In the genomic region with DNA sequence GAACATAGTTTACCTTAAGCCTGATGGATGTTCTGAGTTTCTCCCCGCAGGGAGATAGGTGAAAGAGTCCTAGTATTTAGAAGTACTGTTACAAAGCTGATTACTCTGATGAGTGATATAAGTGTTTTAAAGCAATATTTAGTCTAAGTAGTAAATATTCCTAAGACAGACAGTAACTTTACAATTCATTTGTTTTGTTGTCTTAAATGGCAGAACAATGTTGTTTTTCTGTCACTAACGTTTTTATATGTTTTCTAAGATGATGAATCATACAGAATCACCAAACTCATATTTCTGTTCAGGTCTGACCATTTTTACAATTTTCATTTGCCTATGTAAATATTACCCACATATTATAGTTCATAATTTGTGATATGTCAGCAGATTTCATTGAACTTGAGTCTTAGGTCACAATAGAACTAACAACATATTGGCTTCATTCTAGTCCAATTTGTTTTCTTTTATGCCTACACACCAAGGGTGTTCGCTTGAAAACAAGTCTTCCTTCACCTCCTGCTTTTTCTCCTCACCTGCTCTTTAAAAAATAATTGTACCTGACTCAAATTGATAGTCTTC, we compare ENCODE assay signal across 24 cellular contexts. TPM values are rescaled to one million over a fixed set of nuclear protein-coding genes. Genes with fewer than 3 reads are reported as not detected.
DNase-seq lines count a peak whose midpoint lies in the region; ATAC-seq, FAIRE-seq and TF ChIP-seq lines count a peak whose summit lies in the region.
"Had no signal": no experiment of that assay in that cellular context is flagged by ENCODE, and none has a peak within 500 bp of the region (broad histone marks: within the 10 kb centered on the region; RNA-seq: fewer than 3 reads in every experiment).

No MANE protein-coding gene starts in this region.

- no TSS peak for BruUV-seq in HepG2 (replicated peaks; lab: Mats Ljungman, UMichigan)

- H3K9me3 ChIP-seq in HepG2 (ENCODE audit: low read length) (no peaks in the 10 kb centered on the region), right lobe of liver (no peaks in the 10 kb centered on the region), Karpas-422 (ENCODE audit: low read length) (no peaks in the 10 kb centered on the region)
- H3K9me3 ChIP-seq: adrenal gland, colonic mucosa, esophagus muscularis mucosa, thoracic aorta had no signal

- H3K27me3 ChIP-seq in HepG2 (ENCODE audit: control insufficient read depth in 1 of 2, insufficient read depth in 2 of 2, low read length in 2 of 2): no peaks in the 10 kb centered on the region
- no peaks in the 10 kb centered on the region for H3K27me3 ChIP-seq in right lobe of liver
- no peaks in the 10 kb centered on the region for H3K27me3 ChIP-seq in Karpas-422 (ENCODE audit: low read length)
- H3K27me3 ChIP-seq: adrenal gland, colonic mucosa, esophagus muscularis mucosa had no signal

- TF ChIP-seq CTCF in HepG2 (CRISPR knock-in tag; IDR thresholded peaks at IDR 0.05) (no peak), right lobe of liver (IDR thresholded peaks at IDR 0.05) (no peak), endothelial cell (IDR thresholded peaks at IDR 0.05; ENCODE audit: unreplicated experiment) (no peak), chondrocyte (IDR thresholded peaks at IDR 0.05) (no peak)

- H3K36me3 ChIP-seq in HepG2 (replicated peaks in 1 of 2; ENCODE audit: control insufficient read depth in 1 of 2, insufficient read depth in 2 of 2, low read length in 2 of 2) (no peaks in the 10 kb centered on the region), right lobe of liver (no peaks in the 10 kb centered on the region), Karpas-422 (ENCODE audit: insufficient read depth, low read length) (no peaks in the 10 kb centered on the region)
- H3K36me3 ChIP-seq: adrenal gland, colonic mucosa, esophagus muscularis mucosa, thoracic aorta had no signal

- no peaks in the 10 kb centered on the region for H3K9me3 Mint-ChIP-seq in endothelial cell (ENCODE audit: unreplicated experiment)
- H3K9me3 Mint-ChIP-seq in chondrocyte (ENCODE audit: low read depth): no peaks in the 10 kb centered on the region
- H3K9me3 Mint-ChIP-seq: CD8-positive, alpha-beta T cell; naive thymus-derived CD8-positive, alpha-beta T cell had no signal

- no peaks in the 10 kb centered on the region for H3K9me2 ChIP-seq in Karpas-422 (replicated peaks; ENCODE audit: insufficient read depth, low read length)

- TF ChIP-seq RAD21 in HepG2 (CRISPR knock-in tag; IDR thresholded peaks at IDR 0.05): no peak

- DNase-seq in HepG2 (ENCODE audit: low spot score): no peak
- no peak for DNase-seq in right lobe of liver
- DNase-seq in Karpas-422: no peak
- no peak for DNase-seq in endothelial cell (ENCODE audit: low spot score)
- DNase-seq in mesenteric fat pad (ENCODE audit: low spot score): no peak
- DNase-seq in chondrocyte (ENCODE audit: low spot score): no peak
- DNase-seq: activated CD4-positive, alpha-beta T cell treated with anti-CD3 and anti-CD28 coated beads for 1 hour; adrenal gland; CD8-positive, alpha-beta T cell; colonic mucosa; effector memory CD4-positive, alpha-beta T cell; foreskin melanocyte; GF-D8; Kasumi-1; MV-4-11; NCI-H2171; NCI-H524; stimulated activated CD4-positive, alpha-beta T cell treated with anti-CD3 and anti-CD28 coated beads, Interleukin-2, amount 100 ng/mL, for 48 hours; stimulated activated naive CD4-positive, alpha-beta T cell treated with Interleukin-2 at 50 U/mL for 16 hours had no signal

- H3K4me3 Mint-ChIP-seq in endothelial cell (ENCODE audit: unreplicated experiment) (no peak overlapping the region), chondrocyte (ENCODE audit: unreplicated experiment) (no peak overlapping the region)

- H4K20me1 ChIP-seq in HepG2 (ENCODE audit: insufficient read depth, low read length) (peaks cover 5% of the 10 kb centered on the region), Karpas-422 (ENCODE audit: insufficient read depth, low read depth, low read length) (peaks cover 17% of the 10 kb centered on the region)

- ATAC-seq in HepG2: no peak
- ATAC-seq in right lobe of liver: no peak
- no peak for ATAC-seq in HG02763 (IDR thresholded peaks at IDR 0.05; ENCODE audit: unreplicated experiment)

- H3K79me2 ChIP-seq in HepG2 (ENCODE audit: insufficient read depth, low read length) (peaks cover 97% of the 10 kb centered on the region), Karpas-422 (ENCODE audit: low read length) (peaks cover 100% of the 10 kb centered on the region)

- H3K27ac ChIP-seq in HepG2 (ENCODE audit: extremely low read length, insufficient read depth, low read length): no peak overlapping the region
- no peak overlapping the region for H3K27ac ChIP-seq in right lobe of liver
- H3K27ac ChIP-seq in Karpas-422 (ENCODE audit: low read length): no peak overlapping the region
- H3K27ac ChIP-seq: adrenal gland, colonic mucosa, esophagus muscularis mucosa, thoracic aorta had no signal

- TF ChIP-seq EP300 in HepG2 (IDR thresholded peaks at IDR 0.05; ENCODE audit: low read depth in 2 of 2, low read length in 2 of 2) (no peak), HepG2 (CRISPR knock-in tag; IDR thresholded peaks at IDR 0.05; ENCODE audit: borderline replicate concordance) (no peak)

- H3K4me1 Mint-ChIP-seq in endothelial cell (ENCODE audit: unreplicated experiment): peaks cover 45% of the 10 kb centered on the region
- H3K4me1 Mint-ChIP-seq in chondrocyte (ENCODE audit: low read depth): peaks cover 33% of the 10 kb centered on the region

- H3K27me3 Mint-ChIP-seq in endothelial cell (ENCODE audit: unreplicated experiment): no peaks in the 10 kb centered on the region
- no peaks in the 10 kb centered on the region for H3K27me3 Mint-ChIP-seq in chondrocyte (ENCODE audit: low read depth)
- H3K27me3 Mint-ChIP-seq: naive thymus-derived CD8-positive, alpha-beta T cell had no signal

- H2AFZ ChIP-seq in HepG2 (ENCODE audit: low read length) (no peak overlapping the region), Karpas-422 (ENCODE audit: low read length) (no peak overlapping the region)

- no peak for TF ChIP-seq POLR2A in HepG2 (IDR thresholded peaks at IDR 0.05; ENCODE audit: insufficient read depth in 1 of 2, low read depth in 2 of 2, low read length in 2 of 2)
- no peak for TF ChIP-seq POLR2A in right lobe of liver (IDR thresholded peaks at IDR 0.05)

- in situ Hi-C loops in HepG2 (cut with HindIII; ENCODE audit: extremely low pct_ligation_motif_present, low pct_unique_long_range_greater_than_20kb): loop anchor here (25.0 kb wide), 2 partner anchors 359 to 909 kb away; no protein-coding TSS in a partner anchor

- WGBS in HepG2 (ENCODE audit: low lambda C conversion rate): 84% methylated on average over 3 of the region's 3 CpGs
- WGBS in right lobe of liver (ENCODE audit: insufficient coverage, low coverage, low lambda C conversion rate, missing lambda C conversion rate): 40% methylated on average over 3 of the region's 3 CpGs

- FAIRE-seq in HepG2 (lab: Jason Lieb, UNC): peak; percentile 8
- FAIRE-seq: RCC 7860 had no signal

- H3K9ac ChIP-seq in HepG2 (ENCODE audit: insufficient read depth, low read depth, low read length): no peak overlapping the region
- H3K9ac ChIP-seq in Karpas-422 (ENCODE audit: low read length): no peak overlapping the region

- H3K36me3 Mint-ChIP-seq in endothelial cell (ENCODE audit: low read depth, unreplicated experiment): no peaks in the 10 kb centered on the region
- H3K36me3 Mint-ChIP-seq in chondrocyte (ENCODE audit: low read depth): no peaks in the 10 kb centered on the region
- H3K36me3 Mint-ChIP-seq: CD8-positive, alpha-beta T cell had no signal

- H3K4me2 ChIP-seq in HepG2 (ENCODE audit: low read depth, low read length) (no peak overlapping the region), Karpas-422 (ENCODE audit: low read depth, low read length, poor library complexity, severe bottlenecking) (peak overlapping the region; percentile 30)

- H3K4me3 ChIP-seq in HepG2 (replicated peaks in 1 of 3; ENCODE audit: insufficient read depth in 1 of 3, low read depth in 2 of 3, low read length in 3 of 3) (no peak overlapping the region), right lobe of liver (no peak overlapping the region), Karpas-422 (ENCODE audit: low read length) (no peak overlapping the region)
- H3K4me3 ChIP-seq: adrenal gland, colonic mucosa, esophagus muscularis mucosa, thoracic aorta had no signal

- H3K4me1 ChIP-seq in HepG2 (ENCODE audit: insufficient read depth, low read length) (peaks cover 47% of the 10 kb centered on the region), right lobe of liver (peaks cover 0 to 20% (median 7%) of the 10 kb centered on the region in 4 donors), Karpas-422 (ENCODE audit: low read length) (peaks cover 61% of the 10 kb centered on the region)
- H3K4me1 ChIP-seq: colonic mucosa had no signal

- peak overlapping the region; percentile 5 for H3K27ac Mint-ChIP-seq in endothelial cell (ENCODE audit: unreplicated experiment)
- no peak overlapping the region for H3K27ac Mint-ChIP-seq in chondrocyte (ENCODE audit: unreplicated experiment)
- H3K27ac Mint-ChIP-seq: CD8-positive, alpha-beta T cell had no signal

- CTCF ChIA-PET in HepG2 (lab: Yijun Ruan, JAX; ENCODE audit: low intra/inter-chr PET ratio, low total read pairs): no interaction called here

- POLR2A ChIA-PET in HepG2 (lab: Yijun Ruan, JAX): no interaction called here

- intact Hi-C loops in HepG2 (cut with micrococcal nuclease; ENCODE audit: unreplicated experiment) (loop anchor here (1.0 kb wide), 1 partner anchor 8 kb away; no protein-coding TSS in a partner anchor), right lobe of liver (cut with DNase I) (loop anchor here in 1 of 2 donors (10.0 kb wide), 1 partner anchor 581 kb away; no protein-coding TSS in a partner anchor)

RNA-seq across cellular contexts. Expression of a gene that starts 30.6 kb away (rescaled TPM):
- total RNA-seq in HepG2 (2016; rRNA removed; fragmentation: Illumina TruSeq; extraction: Trizol) (30.3 and 44.1 TPM in 2 replicates), right lobe of liver (10 to 100 TPM in 1 of 6 experiments, 1 to 10 TPM in 5; 6.3 to 10.3 (median 8.3) TPM), endothelial cell (ENCODE audit: unreplicated experiment) (27.5 TPM), mesenteric fat pad (16.5 TPM), chondrocyte (14.2 to 14.8 TPM (median 14.6 TPM) in 3 replicates)
- 7.6 and 9.2 TPM in 2 replicates for total RNA-seq in HepG2 (2016; cell fraction: cytosol; rRNA removed; fragmentation: Illumina TruSeq; extraction: Trizol; ENCODE audit: low read depth)
- total RNA-seq in HepG2 (2016; cell fraction: insoluble cytoplasmic fraction; rRNA removed; fragmentation: Illumina TruSeq; extraction: Trizol): 27.7 and 42.7 TPM in 2 replicates
- 9.3 and 10.6 TPM in 2 replicates for total RNA-seq in HepG2 (2016; cell fraction: membrane; rRNA removed; fragmentation: Illumina TruSeq; extraction: Trizol)
- 31.4 and 33.7 TPM in 2 replicates for total RNA-seq in HepG2 (2016; cell fraction: nucleus; rRNA removed; fragmentation: Illumina TruSeq; extraction: Trizol)
- polyA plus RNA-seq in HepG2 (2011; rRNA removed): 11.9 and 16.4 TPM in 2 replicates
- 6.5 and 8.4 TPM in 2 replicates for polyA plus RNA-seq in HepG2 (2011; cell fraction: cytosol; rRNA removed)
- 11.8 and 12.7 TPM in 2 replicates for polyA plus RNA-seq in HepG2 (2011; cell fraction: nucleus; rRNA removed)
- 8.4 and 11.6 TPM in 2 replicates for polyA plus RNA-seq in HepG2 (2012)
- 0.38 and 0.71 TPM in 2 replicates for polyA plus RNA-seq in HepG2 (2016; cell fraction: cytosol; fragmentation: Illumina TruSeq; extraction: Trizol; ENCODE audit: low read depth)
- polyA plus RNA-seq in HepG2 (2016; cell fraction: insoluble cytoplasmic fraction; fragmentation: Illumina TruSeq; extraction: Trizol; ENCODE audit: low read depth): 21.9 and 24.5 TPM in 2 replicates
- polyA plus RNA-seq in HepG2 (2016; cell fraction: membrane; fragmentation: Illumina TruSeq; extraction: Trizol; ENCODE audit: low read depth): 2.2 and 2.8 TPM in 2 replicates
- polyA plus RNA-seq in HepG2 (2016; cell fraction: nucleus; fragmentation: Illumina TruSeq; extraction: Trizol; ENCODE audit: insufficient read depth, low read depth): 30.6 and 31.1 TPM in 2 replicates
- polyA minus RNA-seq in HepG2 (2011; rRNA and poly(A)+ RNA removed; ENCODE audit: low replicate concordance): 11.5 and 25.2 TPM in 2 replicates
- polyA minus RNA-seq in HepG2 (2011; cell fraction: cytosol; rRNA and poly(A)+ RNA removed): 25.8 and 27.7 TPM in 2 replicates
- polyA minus RNA-seq in HepG2 (2011; cell fraction: nucleus; rRNA and poly(A)+ RNA removed): 50.3 and 53.1 TPM in 2 replicates
- 38.0 and 68.0 TPM in 2 replicates for total RNA-seq in Karpas-422 (2014; rRNA removed; shearing (Covaris generic); ENCODE audit: low replicate concordance)
